20 cellular contexts compared by ENCODE assay signal in the genomic region with DNA sequence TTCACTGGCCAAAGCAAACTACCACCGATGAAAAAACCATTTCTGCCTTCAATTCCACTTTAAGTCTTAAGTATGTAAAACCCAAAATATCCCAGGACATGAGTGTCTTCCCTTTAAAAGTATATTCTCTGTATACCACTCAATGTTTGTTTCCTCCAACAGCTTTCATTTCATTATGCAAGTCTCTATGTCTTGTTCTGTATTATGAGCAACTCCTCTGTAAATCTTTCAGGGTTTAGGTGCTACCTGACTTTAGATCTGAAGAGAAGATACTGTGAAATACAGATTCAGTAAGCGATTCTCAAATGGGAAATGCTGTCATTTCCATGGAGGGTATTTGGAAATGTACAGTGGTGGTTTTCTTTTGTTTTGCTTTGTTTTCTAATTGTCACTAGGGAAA.
"Had no signal": no experiment of that assay in that cellular context is flagged by ENCODE, and none has a peak within 500 bp of the region (broad histone marks: within the 10 kb centered on the region; RNA-seq: fewer than 3 reads in every experiment).

No MANE protein-coding gene starts in this region.

- FAIRE-seq: keratinocyte had no signal

- H3K36me3 ChIP-seq: lower lobe of right lung, prostate gland, right atrium auricular region had no signal

- H3K4me1 ChIP-seq: prostate gland, right atrium auricular region had no signal

- H3K27me3 ChIP-seq: dorsolateral prefrontal cortex, foreskin keratinocyte, right atrium auricular region, stomach had no signal

- H3K9me3 Mint-ChIP-seq: activated naive CD8-positive, alpha-beta T cell treated with anti-CD3 and anti-CD28 coated beads for 36 hours; endodermal cell; nephron progenitor cell had no signal

- H3K4me3 ChIP-seq: lower lobe of right lung, prostate gland, right atrium auricular region, stomach had no signal

- H3K4me3 Mint-ChIP-seq: activated naive CD8-positive, alpha-beta T cell treated with anti-CD3 and anti-CD28 coated beads for 36 hours; endodermal cell; nephron progenitor cell had no signal

- H3K9me3 ChIP-seq: lower lobe of right lung, prostate gland, right atrium auricular region, stomach had no signal

- H3K27ac Mint-ChIP-seq: activated naive CD8-positive, alpha-beta T cell treated with anti-CD3 and anti-CD28 coated beads for 36 hours; endodermal cell; nephron progenitor cell had no signal

- ATAC-seq: foreskin keratinocyte had no signal

- H3K27ac ChIP-seq: epithelial cell of prostate, foreskin keratinocyte, lower lobe of right lung, prostate gland, right atrium auricular region, stomach had no signal

- DNase-seq: activated CD4-positive, alpha-beta T cell treated with anti-CD3 and anti-CD28 coated beads for 48 hours; activated CD4-positive, CD25-positive, alpha-beta regulatory T cell; activated CD8-positive, alpha-beta memory T cell treated with anti-CD3 and anti-CD28 coated beads for 24 hours; activated naive CD8-positive, alpha-beta T cell treated with anti-CD3 and anti-CD28 coated beads for 36 hours; amniotic stem cell; dorsolateral prefrontal cortex; endodermal cell; foreskin keratinocyte; hypothalamus; lower lobe of right lung; nephron progenitor cell; stimulated activated CD4-positive, alpha-beta T cell treated with anti-CD3 and anti-CD28 coated beads, Interleukin-12 subunit alpha, Interleukin-12 subunit beta, amount 100 ng/mL, for 4 hours; stomach; T-helper 1 cell; T-helper 9 cell; trophoblast cell had no signal

- H3K27me3 Mint-ChIP-seq: activated naive CD8-positive, alpha-beta T cell treated with anti-CD3 and anti-CD28 coated beads for 36 hours had no signal
